In genomic region chr12:62290804-62291203, GRCh38 we compare ENCODE assay signal across 1 cellular context.
TF ChIP-seq lines count a peak whose summit lies in the region.

No MANE protein-coding gene starts in this region.

TF ChIP-seq in K562, 482 proteins besides CTCF, POLR2A, EP300 and RAD21:
- no peak for TF ChIP-seq REST (CRISPR knock-in tag; IDR thresholded peaks at IDR 0.05; ENCODE audit: low read depth)
- TF ChIP-seq TRIM24 (IDR thresholded peaks at IDR 0.05) = peak in 1 of 2 experiments; percentile 10; a peak in 1 of 4 replicates
- TF ChIP-seq CLOCK (CRISPR knock-in tag; IDR thresholded peaks at IDR 0.05; ENCODE audit: borderline replicate concordance) = no peak
- no peak for TF ChIP-seq NR2F6 (CRISPR knock-in tag; IDR thresholded peaks at IDR 0.05)
- no peak for TF ChIP-seq THRAP3 (IDR thresholded peaks at IDR 0.05; ENCODE audit: borderline replicate concordance)
- no peak for TF ChIP-seq HDAC8 (tag; IDR thresholded peaks at IDR 0.05)
- no peak for TF ChIP-seq HNRNPLL (IDR thresholded peaks at IDR 0.05; ENCODE audit: low read depth, low read length, poor library complexity, severe bottlenecking)
- peak in 1 of 2 experiments; percentile 81; a peak in 1 of 3 replicates for TF ChIP-seq CBX3 (IDR thresholded peaks at IDR 0.05; ENCODE audit: borderline replicate concordance in 1 of 2, low read length in 2 of 2)
- TF ChIP-seq ZNF280A (IDR thresholded peaks at IDR 0.05; ENCODE audit: low read depth, partially characterized antibody) = peak; percentile 9
- TF ChIP-seq NR4A1 (CRISPR knock-in tag; IDR thresholded peaks at IDR 0.05) = no peak
- no peak for TF ChIP-seq NR4A1 (tag; IDR thresholded peaks at IDR 0.05)
- peak; percentile 45; the same call in 1 of the 2 replicates for TF ChIP-seq ZNF512 (tag; IDR thresholded peaks at IDR 0.05)
- TF ChIP-seq ID3 (CRISPR knock-in tag; IDR thresholded peaks at IDR 0.05) = no peak
- no peak for TF ChIP-seq ID3 (tag; IDR thresholded peaks at IDR 0.05)
- 0 out of 4 replicates have a peak, but pooled peaks of 1 of the 2 experiments have one; percentile 23 for TF ChIP-seq HDAC1 (IDR thresholded peaks at IDR 0.05)
